9 cellular contexts compared by ENCODE assay signal in genomic region chr9:14652729-14653377, GRCh38. TPM values are rescaled to one million over a fixed set of nuclear protein-coding genes. Genes with fewer than 3 reads are reported as not detected.
A peak's percentile ranks its signal among the peaks of the same experiment; 100 is the strongest.
DNase-seq lines count a peak whose midpoint lies in the region; ATAC-seq and TF ChIP-seq lines count a peak whose summit lies in the region.
"Had no signal": no experiment of that assay in that cellular context is flagged by ENCODE, and none has a peak within 500 bp of the region (broad histone marks: within the 10 kb centered on the region; RNA-seq: fewer than 3 reads in every experiment).

No MANE protein-coding gene starts in this region.

- no peak overlapping the region for H2AFZ ChIP-seq in GM23248
- H2AFZ ChIP-seq: parathyroid adenoma had no signal

- no peaks in the 10 kb centered on the region for H3K4me1 ChIP-seq in GM23248 (ENCODE audit: insufficient read depth)
- H3K4me1 ChIP-seq: parathyroid adenoma had no signal

- H3K9ac ChIP-seq in GM23248, result no peak overlapping the region
- H3K9ac ChIP-seq: parathyroid adenoma had no signal

- intact Hi-C loops in natural killer cell (cut with micrococcal nuclease), result loop anchor here (2.0 kb wide), 1 partner anchor 16 kb away; no protein-coding TSS in a partner anchor

- no peaks in the 10 kb centered on the region for H3F3A ChIP-seq in GM23248 (ENCODE audit: insufficient read depth)

- no peak for ATAC-seq in activated T-helper 17 cell treated with anti-CD3 and anti-CD28 coated beads, Interleukin-2, amount 50 U/mL, for 72 hours (replicated peaks)
- no peak for ATAC-seq in natural killer cell

- H3K79me2 ChIP-seq in GM23248 (ENCODE audit: insufficient read depth), result no peaks in the 10 kb centered on the region
- H3K79me2 ChIP-seq: parathyroid adenoma had no signal

- H3K27me3 ChIP-seq in GM23248 (replicated peaks; ENCODE audit: insufficient read depth), result no peaks in the 10 kb centered on the region

- H3K36me3 Mint-ChIP-seq in osteocyte (ENCODE audit: unreplicated experiment) (peaks cover 47% of the 10 kb centered on the region), natural killer cell (peaks cover 24% of the 10 kb centered on the region)
- H3K36me3 Mint-ChIP-seq in activated T-helper 17 cell treated with anti-CD3 and anti-CD28 coated beads, Interleukin-2, amount 50 U/mL, for 72 hours (ENCODE audit: low read depth), result peaks cover 52% of the 10 kb centered on the region

- no peaks in the 10 kb centered on the region for H3K9me2 ChIP-seq in GM23248 (ENCODE audit: insufficient read depth)

- H3K9me3 Mint-ChIP-seq in osteocyte (ENCODE audit: unreplicated experiment) (peaks cover 22% of the 10 kb centered on the region), natural killer cell (peaks cover 2 to 7% of the 10 kb centered on the region in 2 donors)
- no peaks in the 10 kb centered on the region for H3K9me3 Mint-ChIP-seq in activated T-helper 17 cell treated with anti-CD3 and anti-CD28 coated beads, Interleukin-2, amount 50 U/mL, for 72 hours

- in situ Hi-C loops in GM23248 (cut with MboI), result no loop called here

- no peaks in the 10 kb centered on the region for H3K4me1 Mint-ChIP-seq in osteocyte (ENCODE audit: unreplicated experiment)
- H3K4me1 Mint-ChIP-seq in activated T-helper 17 cell treated with anti-CD3 and anti-CD28 coated beads, Interleukin-2, amount 50 U/mL, for 72 hours, result no peaks in the 10 kb centered on the region
- peaks cover 0 to 7% of the 10 kb centered on the region in 2 donors for H3K4me1 Mint-ChIP-seq in natural killer cell

- DNase-seq in GM23248, result peak; percentile 27
- DNase-seq in NCI-H2227 treated with DMSO at 0.1 percent for 48 hours (lab: John Stamatoyannopoulos, UW), result peak; percentile 46
- DNase-seq in choroid plexus epithelial cell (ENCODE audit: low read depth), result peak; percentile 74
- DNase-seq in osteocyte (ENCODE audit: extremely low spot score, unreplicated experiment), result no peak
- DNase-seq in activated CD8-positive, alpha-beta memory T cell treated with anti-CD3 and anti-CD28 coated beads, Interleukin-2, amount 50 U/mL, for 48 hours, result no peak
- no peak for DNase-seq in natural killer cell
- DNase-seq in occipital lobe (lab: John Stamatoyannopoulos, UW), result no peak

- no peak overlapping the region for H3K27ac ChIP-seq in GM23248
- H3K27ac ChIP-seq: parathyroid adenoma had no signal

- peaks cover 2% of the 10 kb centered on the region for H3K9me3 ChIP-seq in GM23248 (ENCODE audit: low read depth)

- H3K27me3 Mint-ChIP-seq in osteocyte (ENCODE audit: unreplicated experiment), result no peaks in the 10 kb centered on the region
- no peaks in the 10 kb centered on the region for H3K27me3 Mint-ChIP-seq in activated T-helper 17 cell treated with anti-CD3 and anti-CD28 coated beads, Interleukin-2, amount 50 U/mL, for 72 hours
- H3K27me3 Mint-ChIP-seq in natural killer cell (ENCODE audit: low read depth in 2 of 2), result no peaks in the 10 kb centered on the region

- TF ChIP-seq CTCF in choroid plexus epithelial cell (conservative IDR thresholded peaks at IDR 0.05; ENCODE audit: low read depth, low read length) (peak; percentile 68), osteocyte (IDR thresholded peaks at IDR 0.05) (peak; percentile 67), natural killer cell (IDR thresholded peaks at IDR 0.05) (no peak)

- H3K27ac Mint-ChIP-seq in osteocyte (ENCODE audit: unreplicated experiment), result no peak overlapping the region
- H3K27ac Mint-ChIP-seq in activated T-helper 17 cell treated with anti-CD3 and anti-CD28 coated beads, Interleukin-2, amount 50 U/mL, for 72 hours, result no peak overlapping the region
- no peak overlapping the region for H3K27ac Mint-ChIP-seq in natural killer cell

- no peaks in the 10 kb centered on the region for H4K20me1 ChIP-seq in GM23248 (ENCODE audit: insufficient read depth)

- no peak overlapping the region for H3K4me3 Mint-ChIP-seq in osteocyte (ENCODE audit: unreplicated experiment)
- H3K4me3 Mint-ChIP-seq in activated T-helper 17 cell treated with anti-CD3 and anti-CD28 coated beads, Interleukin-2, amount 50 U/mL, for 72 hours, result no peak overlapping the region
- no peak overlapping the region for H3K4me3 Mint-ChIP-seq in natural killer cell

- H3K4me3 ChIP-seq in GM23248 (no peak overlapping the region), choroid plexus epithelial cell (ENCODE audit: low read depth, low read length) (no peak overlapping the region)

- H3K36me3 ChIP-seq in GM23248 (ENCODE audit: low read depth), result peaks cover 15% of the 10 kb centered on the region; the same call in 1 of the 2 replicates

- 58 to 61% methylated on average over 4 of the region's 4 CpGs for WGBS in GM23248 (ENCODE audit: low coverage in 1 of 2, low lambda C conversion rate in 2 of 2, missing lambda C conversion rate in 2 of 2), 2 experiments

- no peak overlapping the region for H3K4me2 ChIP-seq in GM23248 (ENCODE audit: unreplicated experiment)

RNA-seq across cellular contexts. Expression of gene ZDHHC21, which starts 40.4 kb away (rescaled TPM):
- total RNA-seq in GM23248 (2014; rRNA removed; shearing (Covaris generic)), result 5.1 and 5.9 TPM in 2 replicates
- polyA plus RNA-seq in GM23248 (2016; fragmentation: Nextera tagmentation; extraction: Ambion mirVana), result 2.3 and 3.3 TPM in 2 replicates
- total RNA-seq in osteocyte (9.3 and 9.5 TPM in 2 replicates), natural killer cell (10 to 100 TPM in 2 of 3 donors, 1 to 10 TPM in 1; 9.2 to 17.8 (median 12.9) TPM), occipital lobe (68.6 TPM)
- total RNA-seq in activated T-helper 17 cell treated with anti-CD3 and anti-CD28 coated beads, Interleukin-2, amount 50 U/mL, for 72 hours, result 10 to 100 TPM in 1 of 2 donors, 1 to 10 TPM in 1; 6.6 to 11.2 TPM

Comparison
In these comparisons a context has a peak if more than half of its experiments do, and no peak if none do; other contexts are left out.
1. DNase-seq: peak in GM23248 (single experiment), NCI-H2227 treated with DMSO at 0.1 percent for 48 hours (single experiment) and choroid plexus epithelial cell (single experiment); none in osteocyte (single experiment), activated CD8-positive, alpha-beta memory T cell treated with anti-CD3 and anti-CD28 coated beads, Interleukin-2, amount 50 U/mL, for 48 hours (single experiment), natural killer cell (single experiment) and occipital lobe (single experiment).